ENCODE assay signal across 1 cellular context in genomic region chr11:122036493-122036892, GRCh38.
TF ChIP-seq lines count a peak whose summit lies in the region.

No MANE protein-coding gene starts in this region.

TF ChIP-seq in GM23338, 12 proteins besides CTCF, POLR2A, EP300 and RAD21 (continued from another document):
- TF ChIP-seq, protein P1, sequence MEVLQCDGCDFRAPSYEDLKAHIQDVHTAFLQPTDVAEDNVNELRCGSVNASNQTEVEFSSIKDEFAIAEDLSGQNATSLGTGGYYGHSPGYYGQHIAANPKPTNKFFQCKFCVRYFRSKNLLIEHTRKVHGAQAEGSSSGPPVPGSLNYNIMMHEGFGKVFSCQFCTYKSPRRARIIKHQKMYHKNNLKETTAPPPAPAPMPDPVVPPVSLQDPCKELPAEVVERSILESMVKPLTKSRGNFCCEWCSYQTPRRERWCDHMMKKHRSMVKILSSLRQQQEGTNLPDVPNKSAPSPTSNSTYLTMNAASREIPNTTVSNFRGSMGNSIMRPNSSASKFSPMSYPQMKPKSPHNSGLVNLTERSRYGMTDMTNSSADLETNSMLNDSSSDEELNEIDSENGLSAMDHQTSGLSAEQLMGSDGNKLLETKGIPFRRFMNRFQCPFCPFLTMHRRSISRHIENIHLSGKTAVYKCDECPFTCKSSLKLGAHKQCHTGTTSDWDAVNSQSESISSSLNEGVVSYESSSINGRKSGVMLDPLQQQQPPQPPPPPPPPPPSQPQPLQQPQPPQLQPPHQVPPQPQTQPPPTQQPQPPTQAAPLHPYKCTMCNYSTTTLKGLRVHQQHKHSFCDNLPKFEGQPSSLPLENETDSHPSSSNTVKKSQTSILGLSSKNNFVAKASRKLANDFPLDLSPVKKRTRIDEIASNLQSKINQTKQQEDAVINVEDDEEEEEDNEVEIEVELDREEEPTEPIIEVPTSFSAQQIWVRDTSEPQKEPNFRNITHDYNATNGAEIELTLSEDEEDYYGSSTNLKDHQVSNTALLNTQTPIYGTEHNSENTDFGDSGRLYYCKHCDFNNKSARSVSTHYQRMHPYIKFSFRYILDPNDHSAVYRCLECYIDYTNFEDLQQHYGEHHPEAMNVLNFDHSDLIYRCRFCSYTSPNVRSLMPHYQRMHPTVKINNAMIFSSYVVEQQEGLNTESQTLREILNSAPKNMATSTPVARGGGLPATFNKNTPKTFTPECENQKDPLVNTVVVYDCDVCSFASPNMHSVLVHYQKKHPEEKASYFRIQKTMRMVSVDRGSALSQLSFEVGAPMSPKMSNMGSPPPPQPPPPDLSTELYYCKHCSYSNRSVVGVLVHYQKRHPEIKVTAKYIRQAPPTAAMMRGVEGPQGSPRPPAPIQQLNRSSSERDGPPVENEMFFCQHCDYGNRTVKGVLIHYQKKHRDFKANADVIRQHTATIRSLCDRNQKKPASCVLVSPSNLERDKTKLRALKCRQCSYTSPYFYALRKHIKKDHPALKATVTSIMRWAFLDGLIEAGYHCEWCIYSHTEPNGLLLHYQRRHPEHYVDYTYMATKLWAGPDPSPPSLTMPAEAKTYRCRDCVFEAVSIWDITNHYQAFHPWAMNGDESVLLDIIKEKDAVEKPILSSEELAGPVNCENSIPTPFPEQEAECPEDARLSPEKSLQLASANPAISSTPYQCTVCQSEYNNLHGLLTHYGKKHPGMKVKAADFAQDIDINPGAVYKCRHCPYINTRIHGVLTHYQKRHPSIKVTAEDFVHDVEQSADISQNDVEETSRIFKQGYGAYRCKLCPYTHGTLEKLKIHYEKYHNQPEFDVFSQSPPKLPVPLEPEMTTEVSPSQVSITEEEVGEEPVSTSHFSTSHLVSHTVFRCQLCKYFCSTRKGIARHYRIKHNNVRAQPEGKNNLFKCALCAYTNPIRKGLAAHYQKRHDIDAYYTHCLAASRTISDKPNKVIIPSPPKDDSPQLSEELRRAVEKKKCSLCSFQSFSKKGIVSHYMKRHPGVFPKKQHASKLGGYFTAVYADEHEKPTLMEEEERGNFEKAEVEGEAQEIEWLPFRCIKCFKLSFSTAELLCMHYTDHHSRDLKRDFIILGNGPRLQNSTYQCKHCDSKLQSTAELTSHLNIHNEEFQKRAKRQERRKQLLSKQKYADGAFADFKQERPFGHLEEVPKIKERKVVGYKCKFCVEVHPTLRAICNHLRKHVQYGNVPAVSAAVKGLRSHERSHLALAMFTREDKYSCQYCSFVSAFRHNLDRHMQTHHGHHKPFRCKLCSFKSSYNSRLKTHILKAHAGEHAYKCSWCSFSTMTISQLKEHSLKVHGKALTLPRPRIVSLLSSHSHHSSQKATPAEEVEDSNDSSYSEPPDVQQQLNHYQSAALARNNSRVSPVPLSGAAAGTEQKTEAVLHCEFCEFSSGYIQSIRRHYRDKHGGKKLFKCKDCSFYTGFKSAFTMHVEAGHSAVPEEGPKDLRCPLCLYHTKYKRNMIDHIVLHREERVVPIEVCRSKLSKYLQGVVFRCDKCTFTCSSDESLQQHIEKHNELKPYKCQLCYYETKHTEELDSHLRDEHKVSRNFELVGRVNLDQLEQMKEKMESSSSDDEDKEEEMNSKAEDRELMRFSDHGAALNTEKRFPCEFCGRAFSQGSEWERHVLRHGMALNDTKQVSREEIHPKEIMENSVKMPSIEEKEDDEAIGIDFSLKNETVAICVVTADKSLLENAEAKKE (CRISPR knock-in tag; IDR thresholded peaks at IDR 0.05) = no peak
- TF ChIP-seq ETS1 (IDR thresholded peaks at IDR 0.05) (no peak), POLR2AphosphoS5 (IDR thresholded peaks at IDR 0.05; ENCODE audit: low read depth) (no peak), EZH2phosphoT487 (IDR thresholded peaks at IDR 0.05; ENCODE audit: unreplicated experiment) (no peak), ZNF114 (CRISPR knock-in tag; IDR thresholded peaks at IDR 0.05) (no peak), STAT1 (IDR thresholded peaks at IDR 0.05; ENCODE audit: unreplicated experiment) (no peak), NANOG (IDR thresholded peaks at IDR 0.05; ENCODE audit: borderline replicate concordance) (no peak), EZH2 (IDR thresholded peaks at IDR 0.05; ENCODE audit: low read depth, unreplicated experiment) (no peak), REST (IDR thresholded peaks at IDR 0.05; ENCODE audit: unreplicated experiment) (no peak), ZNF331 (CRISPR knock-in tag; IDR thresholded peaks at IDR 0.05; ENCODE audit: low read depth) (no peak)
